Comparison of ENCODE assay signal across 1 cellular context in the genomic region with DNA sequence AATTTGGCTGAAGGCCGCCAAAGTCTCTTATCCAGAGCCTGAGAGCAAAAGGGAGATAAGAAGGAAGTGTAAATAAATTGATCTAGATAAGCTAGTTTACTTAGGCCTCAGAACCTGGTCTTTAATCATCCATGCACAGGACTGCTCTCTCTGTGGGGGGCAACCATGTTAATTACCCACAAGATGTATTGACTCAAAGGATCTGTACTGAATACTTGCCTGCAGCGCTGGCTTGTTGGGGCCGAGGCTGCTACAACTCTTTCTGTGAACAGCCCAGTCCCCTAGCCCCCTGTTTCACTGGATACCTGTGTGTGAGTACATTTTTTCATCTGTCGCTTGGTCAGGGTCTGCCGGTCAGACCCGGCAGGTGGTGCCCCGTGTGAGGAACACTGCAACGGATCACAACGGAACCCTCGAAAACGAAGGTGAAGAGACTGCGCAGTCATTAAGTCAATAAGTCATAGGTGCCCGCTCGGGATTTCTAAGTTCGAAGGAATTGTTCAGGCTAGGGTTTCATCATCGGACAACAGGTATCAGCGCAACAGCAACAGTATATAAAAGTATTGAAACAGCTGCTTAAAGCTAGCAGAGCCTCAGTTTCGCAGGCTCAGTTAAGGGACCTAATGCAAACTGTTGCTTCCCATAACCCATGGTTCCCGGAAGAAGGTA.
TF ChIP-seq lines count a peak whose summit lies in the region.

No MANE protein-coding gene starts in this region.

TF ChIP-seq in HEK293, 187 proteins besides CTCF, POLR2A, EP300 and RAD21 (continued from another document):
- TF ChIP-seq, protein P1, sequence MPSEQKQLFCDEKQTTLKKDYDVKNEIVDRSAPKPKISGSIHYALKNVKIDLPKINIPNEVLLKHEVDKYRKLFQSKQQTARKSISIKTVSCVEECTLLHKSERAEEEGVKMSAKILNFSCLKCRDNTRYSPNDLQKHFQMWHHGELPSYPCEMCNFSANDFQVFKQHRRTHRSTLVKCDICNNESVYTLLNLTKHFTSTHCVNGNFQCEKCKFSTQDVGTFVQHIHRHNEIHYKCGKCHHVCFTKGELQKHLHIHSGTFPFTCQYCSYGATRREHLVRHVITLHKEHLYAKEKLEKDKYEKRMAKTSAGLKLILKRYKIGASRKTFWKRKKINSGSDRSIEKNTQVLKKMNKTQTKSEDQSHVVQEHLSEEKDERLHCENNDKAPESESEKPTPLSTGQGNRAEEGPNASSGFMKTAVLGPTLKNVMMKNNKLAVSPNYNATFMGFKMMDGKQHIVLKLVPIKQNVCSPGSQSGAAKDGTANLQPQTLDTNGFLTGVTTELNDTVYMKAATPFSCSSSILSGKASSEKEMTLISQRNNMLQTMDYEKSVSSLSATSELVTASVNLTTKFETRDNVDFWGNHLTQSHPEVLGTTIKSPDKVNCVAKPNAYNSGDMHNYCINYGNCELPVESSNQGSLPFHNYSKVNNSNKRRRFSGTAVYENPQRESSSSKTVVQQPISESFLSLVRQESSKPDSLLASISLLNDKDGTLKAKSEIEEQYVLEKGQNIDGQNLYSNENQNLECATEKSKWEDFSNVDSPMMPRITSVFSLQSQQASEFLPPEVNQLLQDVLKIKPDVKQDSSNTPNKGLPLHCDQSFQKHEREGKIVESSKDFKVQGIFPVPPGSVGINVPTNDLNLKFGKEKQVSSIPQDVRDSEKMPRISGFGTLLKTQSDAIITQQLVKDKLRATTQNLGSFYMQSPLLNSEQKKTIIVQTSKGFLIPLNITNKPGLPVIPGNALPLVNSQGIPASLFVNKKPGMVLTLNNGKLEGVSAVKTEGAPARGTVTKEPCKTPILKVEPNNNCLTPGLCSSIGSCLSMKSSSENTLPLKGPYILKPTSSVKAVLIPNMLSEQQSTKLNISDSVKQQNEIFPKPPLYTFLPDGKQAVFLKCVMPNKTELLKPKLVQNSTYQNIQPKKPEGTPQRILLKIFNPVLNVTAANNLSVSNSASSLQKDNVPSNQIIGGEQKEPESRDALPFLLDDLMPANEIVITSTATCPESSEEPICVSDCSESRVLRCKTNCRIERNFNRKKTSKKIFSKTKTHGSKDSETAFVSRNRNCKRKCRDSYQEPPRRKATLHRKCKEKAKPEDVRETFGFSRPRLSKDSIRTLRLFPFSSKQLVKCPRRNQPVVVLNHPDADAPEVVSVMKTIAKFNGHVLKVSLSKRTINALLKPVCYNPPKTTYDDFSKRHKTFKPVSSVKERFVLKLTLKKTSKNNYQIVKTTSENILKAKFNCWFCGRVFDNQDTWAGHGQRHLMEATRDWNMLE (tag by site-specific recombination; conservative IDR thresholded peaks at IDR 0.05; ENCODE audit: low read depth), result 0 out of 2 replicates have a peak, but pooled peaks have one; percentile 32
- TF ChIP-seq, protein P2, sequence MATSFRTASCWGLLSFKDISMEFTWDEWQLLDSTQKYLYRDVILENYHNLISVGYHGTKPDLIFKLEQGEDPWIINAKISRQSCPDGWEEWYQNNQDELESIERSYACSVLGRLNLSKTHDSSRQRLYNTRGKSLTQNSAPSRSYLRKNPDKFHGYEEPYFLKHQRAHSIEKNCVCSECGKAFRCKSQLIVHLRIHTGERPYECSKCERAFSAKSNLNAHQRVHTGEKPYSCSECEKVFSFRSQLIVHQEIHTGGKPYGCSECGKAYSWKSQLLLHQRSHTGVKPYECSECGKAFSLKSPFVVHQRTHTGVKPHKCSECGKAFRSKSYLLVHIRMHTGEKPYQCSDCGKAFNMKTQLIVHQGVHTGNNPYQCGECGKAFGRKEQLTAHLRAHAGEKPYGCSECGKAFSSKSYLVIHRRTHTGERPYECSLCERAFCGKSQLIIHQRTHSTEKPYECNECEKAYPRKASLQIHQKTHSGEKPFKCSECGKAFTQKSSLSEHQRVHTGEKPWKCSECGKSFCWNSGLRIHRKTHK (tag by site-specific recombination; IDR thresholded peaks at IDR 0.05), result no peak
- TF ChIP-seq, protein P3, sequence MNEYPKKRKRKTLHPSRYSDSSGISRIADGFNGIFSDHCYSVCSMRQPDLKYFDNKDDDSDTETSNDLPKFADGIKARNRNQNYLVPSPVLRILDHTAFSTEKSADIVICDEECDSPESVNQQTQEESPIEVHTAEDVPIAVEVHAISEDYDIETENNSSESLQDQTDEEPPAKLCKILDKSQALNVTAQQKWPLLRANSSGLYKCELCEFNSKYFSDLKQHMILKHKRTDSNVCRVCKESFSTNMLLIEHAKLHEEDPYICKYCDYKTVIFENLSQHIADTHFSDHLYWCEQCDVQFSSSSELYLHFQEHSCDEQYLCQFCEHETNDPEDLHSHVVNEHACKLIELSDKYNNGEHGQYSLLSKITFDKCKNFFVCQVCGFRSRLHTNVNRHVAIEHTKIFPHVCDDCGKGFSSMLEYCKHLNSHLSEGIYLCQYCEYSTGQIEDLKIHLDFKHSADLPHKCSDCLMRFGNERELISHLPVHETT (tag by site-specific recombination; IDR thresholded peaks at IDR 0.05), result 0 out of 2 replicates have a peak, but pooled peaks have one; percentile 40
- TF ChIP-seq ZBTB49 (tag by site-specific recombination; IDR thresholded peaks at IDR 0.05; ENCODE audit: low read depth), result no peak
- TF ChIP-seq ZNF600 (tag by site-specific recombination; IDR thresholded peaks at IDR 0.05), result no peak
- TF ChIP-seq ZNF341 (tag by site-specific recombination; IDR thresholded peaks at IDR 0.05; ENCODE audit: low read depth), result peak; percentile 49
- TF ChIP-seq, protein P4, sequence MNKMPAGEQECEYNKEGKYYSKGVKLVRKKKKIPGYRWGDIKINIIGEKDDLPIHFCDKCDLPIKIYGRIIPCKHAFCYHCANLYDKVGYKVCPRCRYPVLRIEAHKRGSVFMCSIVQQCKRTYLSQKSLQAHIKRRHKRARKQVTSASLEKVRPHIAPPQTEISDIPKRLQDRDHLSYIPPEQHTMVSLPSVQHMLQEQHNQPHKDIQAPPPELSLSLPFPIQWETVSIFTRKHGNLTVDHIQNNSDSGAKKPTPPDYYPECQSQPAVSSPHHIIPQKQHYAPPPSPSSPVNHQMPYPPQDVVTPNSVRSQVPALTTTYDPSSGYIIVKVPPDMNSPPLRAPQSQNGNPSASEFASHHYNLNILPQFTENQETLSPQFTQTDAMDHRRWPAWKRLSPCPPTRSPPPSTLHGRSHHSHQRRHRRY (tag by site-specific recombination; IDR thresholded peaks at IDR 0.05), result 0 out of 2 replicates have a peak, but pooled peaks have one; percentile 40
